1 cellular context compared by ENCODE assay signal in the genomic region with DNA sequence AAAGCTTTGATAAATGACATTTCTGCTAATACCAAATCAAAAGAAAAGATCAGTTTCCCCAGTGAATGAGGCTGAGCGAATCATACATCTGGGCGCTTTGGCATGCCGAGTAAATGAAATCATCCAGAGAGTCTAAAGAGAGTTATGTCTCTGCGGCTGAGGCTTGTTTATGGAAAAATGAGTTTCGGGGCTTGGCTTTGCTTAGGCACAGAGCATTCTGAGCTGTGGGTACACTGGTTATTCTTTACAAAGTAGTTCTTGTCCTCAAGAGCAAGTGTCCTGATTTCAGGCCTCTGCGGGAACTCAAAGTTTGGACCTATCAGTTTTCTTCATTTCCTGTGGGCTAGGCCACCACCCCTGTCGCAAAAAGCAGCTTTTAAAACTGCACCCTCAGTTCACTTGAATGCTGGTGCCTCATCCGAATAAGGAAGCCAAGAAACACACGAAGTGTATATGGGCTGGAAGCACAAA.
TF ChIP-seq lines count a peak whose summit lies in the region.

No MANE protein-coding gene starts in this region.

TF ChIP-seq in IMR-90, 13 proteins besides CTCF, POLR2A, EP300 and RAD21 (continued from another document):
- TF ChIP-seq, protein P1, sequence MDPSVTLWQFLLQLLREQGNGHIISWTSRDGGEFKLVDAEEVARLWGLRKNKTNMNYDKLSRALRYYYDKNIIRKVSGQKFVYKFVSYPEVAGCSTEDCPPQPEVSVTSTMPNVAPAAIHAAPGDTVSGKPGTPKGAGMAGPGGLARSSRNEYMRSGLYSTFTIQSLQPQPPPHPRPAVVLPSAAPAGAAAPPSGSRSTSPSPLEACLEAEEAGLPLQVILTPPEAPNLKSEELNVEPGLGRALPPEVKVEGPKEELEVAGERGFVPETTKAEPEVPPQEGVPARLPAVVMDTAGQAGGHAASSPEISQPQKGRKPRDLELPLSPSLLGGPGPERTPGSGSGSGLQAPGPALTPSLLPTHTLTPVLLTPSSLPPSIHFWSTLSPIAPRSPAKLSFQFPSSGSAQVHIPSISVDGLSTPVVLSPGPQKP (IDR thresholded peaks at IDR 0.05; ENCODE audit: borderline replicate concordance, low read depth, low read length), result no peak
- TF ChIP-seq BHLHE40 (IDR thresholded peaks at IDR 0.05; ENCODE audit: low read depth, low read length), result no peak
